8 cellular contexts compared by ENCODE assay signal in genomic region chr10:93199221-93199681, GRCh38.
A peak's percentile ranks its signal among the peaks of the same experiment; 100 is the strongest.
DNase-seq lines count a peak whose midpoint lies in the region; ATAC-seq and TF ChIP-seq lines count a peak whose summit lies in the region.

No MANE protein-coding gene starts in this region.

- TF ChIP-seq EP300 in transverse colon (IDR thresholded peaks at IDR 0.05; ENCODE audit: low read depth) = no peak

- no peak for TF ChIP-seq POLR2A in transverse colon (IDR thresholded peaks at IDR 0.05)

- POLR2A ChIA-PET in AG04450 (lab: Yijun Ruan, JAX) = no interaction called here

- H3K27ac ChIP-seq in AG04450 (ENCODE audit: low read depth, low read length) = no peak overlapping the region
- H3K27ac ChIP-seq in lung (ENCODE audit: low read depth in 1 of 2, low read length in 1 of 2) = peak overlapping the region in 1 of 2 donors; percentile 20
- peak overlapping the region in 2 of 4 donors; percentile 14 to 67 for H3K27ac ChIP-seq in transverse colon

- peak; percentile 72 for ATAC-seq in lung (ENCODE audit: insufficient read depth, low FRiP score)
- no peak for ATAC-seq in GM18907 (IDR thresholded peaks at IDR 0.05; ENCODE audit: unreplicated experiment)

- H3K27me3 ChIP-seq in AG04450 (ENCODE audit: control insufficient read depth, insufficient read depth, low read length) (peaks cover 6% of the 10 kb centered on the region), lung (ENCODE audit: control insufficient read depth, insufficient read depth) (no peaks in the 10 kb centered on the region), transverse colon (no peaks in the 10 kb centered on the region)

- CTCF ChIA-PET in AG04450 (lab: Charles Lee) = interaction anchor here (0.7 to 1.5 kb wide), 2 partner anchors 20 to 119 kb away, joined by 4 read pairs; no protein-coding TSS in a partner anchor

- H3K9me3 ChIP-seq in AG04450 (ENCODE audit: control insufficient read depth, insufficient read depth, low read length) = no peaks in the 10 kb centered on the region
- no peaks in the 10 kb centered on the region for H3K9me3 ChIP-seq in lung (ENCODE audit: control insufficient read depth in 2 of 2, insufficient read depth in 1 of 2, low read length in 1 of 2)
- no peaks in the 10 kb centered on the region for H3K9me3 ChIP-seq in transverse colon

- H3K4me3 ChIP-seq in AG04450 (ENCODE audit: low read depth, low read length) (peak overlapping the region; percentile 49), cardiac fibroblast (replicated peaks in 1 of 2; ENCODE audit: low read depth in 2 of 2, low read length in 2 of 2) (peak overlapping the region; percentile 30 to 33), lung (peak overlapping the region; percentile 9), transverse colon (peak overlapping the region in 3 of 4 donors; percentile 10 to 37 (median 19))

- no peaks in the 10 kb centered on the region for H3K36me3 ChIP-seq in lung (ENCODE audit: control insufficient read depth in 2 of 2, insufficient read depth in 2 of 2, low read length in 2 of 2)
- H3K36me3 ChIP-seq in transverse colon = no peaks in the 10 kb centered on the region

- WGBS in lung, 2 donors = 8 to 19% methylated on average over 9 of the region's 9 CpGs
- 6 to 15% methylated on average over 7 to 9 of the region's 9 CpGs for WGBS in transverse colon (ENCODE audit: low coverage in 1 of 2), 2 donors

- intact Hi-C loops in transverse colon (cut with DNase I; ENCODE audit: low total_unique reads) = no loop called here

- in situ Hi-C loops in transverse colon (cut with MboI; ENCODE audit: low pct_ligation_motif_present in 1 of 4, low pct_unique_long_range_greater_than_20kb in 1 of 4, low sequenced_read_pairs in 3 of 4) = no loop called here

- TF ChIP-seq CTCF in AG04450 (IDR thresholded peaks at IDR 0.05; ENCODE audit: low read depth, low read length) (no peak), cardiac fibroblast (IDR thresholded peaks at IDR 0.05; ENCODE audit: low read depth, low read length) (no peak), lung (IDR thresholded peaks at IDR 0.05; ENCODE audit: control extremely low read depth, extremely low read depth) (no peak), transverse colon (IDR thresholded peaks at IDR 0.05) (no peak)

- H3K4me1 ChIP-seq in lung (ENCODE audit: control insufficient read depth in 2 of 2, insufficient read depth in 2 of 2, low read length in 2 of 2) = peaks cover 2 to 8% of the 10 kb centered on the region in 2 donors
- H3K4me1 ChIP-seq in transverse colon = peaks cover 0 to 16% (median 4%) of the 10 kb centered on the region in 4 donors

- DNase-seq in AG04450 (ENCODE audit: low read depth, low spot score) = no peak
- DNase-seq in LHCN-M2 (ENCODE audit: low read depth) = peak; percentile 62
- DNase-seq in cardiac fibroblast (ENCODE audit: low read depth in 2 of 2) = peak; percentile 46 to 64
- peak; percentile 66 for DNase-seq in lung (ENCODE audit: low spot score)
- peak; percentile 74 for DNase-seq in transverse colon
- DNase-seq in NCI-H526 (lab: John Stamatoyannopoulos, UW) = no peak
- DNase-seq in NCI-H187 treated with DMSO at 0.1 percent for 48 hours (lab: John Stamatoyannopoulos, UW) = no peak

Comparison
In these comparisons a context has a peak if more than half of its experiments do, and no peak if none do; other contexts are left out.
1. DNase-seq: peak in LHCN-M2 (single experiment), cardiac fibroblast (2 of 2), lung (single experiment) and transverse colon (single experiment); none in AG04450 (single experiment), NCI-H526 (0 of 2) and NCI-H187 treated with DMSO at 0.1 percent for 48 hours (single experiment).
2. Peak in every context shown above with its lines, with median percentiles within 50 percentile points of each other: H3K4me3 ChIP-seq.